ENCODE assay signal across 9 cellular contexts in genomic region chr16:27426423-27427408, GRCh38. TPM values are rescaled to one million over a fixed set of nuclear protein-coding genes. Genes with fewer than 3 reads are reported as not detected.
DNase-seq lines count a peak whose midpoint lies in the region; ATAC-seq and TF ChIP-seq lines count a peak whose summit lies in the region.
"Had no signal": no experiment of that assay in that cellular context is flagged by ENCODE, and none has a peak within 500 bp of the region (broad histone marks: within the 10 kb centered on the region; RNA-seq: fewer than 3 reads in every experiment).

No MANE protein-coding gene starts in this region.

- no peak for TF ChIP-seq EP300 in sigmoid colon (IDR thresholded peaks at IDR 0.05)

- H3K4me3 ChIP-seq in AG04450 (ENCODE audit: low read depth, low read length) (no peak overlapping the region), sigmoid colon (no peak overlapping the region)
- no peak overlapping the region for H3K4me3 ChIP-seq in effector memory CD4-positive, alpha-beta T cell (ENCODE audit: insufficient read depth, low read depth, low read length, poor library complexity, severe bottlenecking)
- H3K4me3 ChIP-seq: psoas muscle had no signal

- WGBS in sigmoid colon, 2 donors: 30 to 41% methylated on average over 7 of the region's 7 CpGs

- H3K9me3 ChIP-seq in AG04450 (ENCODE audit: control insufficient read depth, insufficient read depth, low read length) (peaks cover 5% of the 10 kb centered on the region; the same call in 1 of the 2 replicates), sigmoid colon (peaks cover 0 to 4% (median 3%) of the 10 kb centered on the region in 4 donors)
- peaks cover 12% of the 10 kb centered on the region for H3K9me3 ChIP-seq in effector memory CD4-positive, alpha-beta T cell (ENCODE audit: control insufficient read depth, low read length)

- DNase-seq in AG04450 (ENCODE audit: low read depth, low spot score): peak; percentile 71
- DNase-seq in NCI-H2029 (lab: John Stamatoyannopoulos, UW): peak; percentile 88
- DNase-seq in activated CD4-positive, alpha-beta T cell treated with anti-CD3 and anti-CD28 coated beads for 48 hours: peak; percentile 85
- peak; percentile 41 to 71 (median 57) for DNase-seq in effector memory CD4-positive, alpha-beta T cell
- peak; percentile 43 for DNase-seq in sigmoid colon
- no peak for DNase-seq in cortex of kidney (lab: John Stamatoyannopoulos, UW)
- DNase-seq: psoas muscle had no signal

- peak overlapping the region; percentile 52 for H3K27ac ChIP-seq in AG04450 (ENCODE audit: low read depth, low read length)
- H3K27ac ChIP-seq in effector memory CD4-positive, alpha-beta T cell (ENCODE audit: insufficient read depth, low read length, poor library complexity, severe bottlenecking): no peak overlapping the region
- H3K27ac ChIP-seq in sigmoid colon: no peak overlapping the region
- H3K27ac ChIP-seq: psoas muscle had no signal

- POLR2A ChIA-PET in AG04450 (lab: Yijun Ruan, JAX): no interaction called here

- H3K36me3 ChIP-seq in effector memory CD4-positive, alpha-beta T cell (ENCODE audit: control insufficient read depth, insufficient read depth, low read length): peaks cover 16% of the 10 kb centered on the region
- H3K36me3 ChIP-seq in sigmoid colon: no peaks in the 10 kb centered on the region

- CTCF ChIA-PET in AG04450 (lab: Charles Lee): no interaction called here

- intact Hi-C loops in sigmoid colon (cut with DNase I): no loop called here

- TF ChIP-seq POLR2A in GM18505 (IDR thresholded peaks at IDR 0.05; ENCODE audit: borderline replicate concordance, extremely low read depth, insufficient read depth, insufficient read length): peak; percentile 91
- TF ChIP-seq POLR2A in sigmoid colon (IDR thresholded peaks at IDR 0.05): no peak

- no peaks in the 10 kb centered on the region for H3K27me3 ChIP-seq in AG04450 (ENCODE audit: control insufficient read depth, insufficient read depth, low read length)
- H3K27me3 ChIP-seq in effector memory CD4-positive, alpha-beta T cell (replicated peaks; ENCODE audit: control insufficient read depth, insufficient read depth, low read length, poor library complexity, severe bottlenecking): no peaks in the 10 kb centered on the region
- H3K27me3 ChIP-seq in sigmoid colon: peaks cover 0 to 25% (median 0%) of the 10 kb centered on the region in 3 donors

- TF ChIP-seq CTCF in AG04450 (IDR thresholded peaks at IDR 0.05; ENCODE audit: low read depth, low read length) (peak; percentile 22), sigmoid colon (IDR thresholded peaks at IDR 0.05) (no peak)

- peak; percentile 55 for ATAC-seq in GM18505 (IDR thresholded peaks at IDR 0.05; ENCODE audit: unreplicated experiment)
- peak; percentile 75 for ATAC-seq in HG02759 (IDR thresholded peaks at IDR 0.05; ENCODE audit: unreplicated experiment)

- H3K4me1 ChIP-seq in effector memory CD4-positive, alpha-beta T cell (ENCODE audit: control insufficient read depth, insufficient read depth, low read length, poor library complexity, severe bottlenecking): no peaks in the 10 kb centered on the region
- no peaks in the 10 kb centered on the region for H3K4me1 ChIP-seq in sigmoid colon
- H3K4me1 ChIP-seq: psoas muscle had no signal

RNA-seq across cellular contexts. Expression of gene IL21R, which starts 24.7 kb away (rescaled TPM):
- polyA plus RNA-seq in AG04450 (2011; rRNA removed) (0.52 and 0.57 TPM in 2 replicates), sigmoid colon (1 to 10 TPM in 1 of 3 donors, under 1 TPM in 2; under 0.01 to 7.9 (median 0.23) TPM)
- 1.6 and 2.4 TPM in 2 replicates for polyA minus RNA-seq in AG04450 (2011; rRNA and poly(A)+ RNA removed)
- total RNA-seq in sigmoid colon: under 1 TPM in 2 of 4 donors, not detected in 2; 0.27 to 0.28 TPM
